18 cellular contexts compared by ENCODE assay signal in genomic region chr1:64518692-64519481, GRCh38.
"Had no signal": no experiment of that assay in that cellular context is flagged by ENCODE, and none has a peak within 500 bp of the region (broad histone marks: within the 10 kb centered on the region; RNA-seq: fewer than 3 reads in every experiment).

No MANE protein-coding gene starts in this region.

- H2AFZ ChIP-seq: hepatocyte had no signal

- H3K27me3 ChIP-seq: esophagus muscularis mucosa, hepatocyte, sigmoid colon, testis, upper lobe of right lung had no signal

- H3K9me3 ChIP-seq: esophagus muscularis mucosa, sigmoid colon, testis, upper lobe of right lung had no signal

- ATAC-seq: activated T-cell treated with anti-CD3 and anti-CD28 coated beads, Interleukin-2, amount 50 U/mL, for 72 hours; effector memory CD8-positive, alpha-beta T cell; naive thymus-derived CD4-positive, alpha-beta T cell had no signal

- H3K36me3 ChIP-seq: esophagus muscularis mucosa, sigmoid colon, upper lobe of right lung had no signal

- H3K27ac ChIP-seq: esophagus muscularis mucosa, hepatocyte, sigmoid colon, testis, upper lobe of right lung had no signal

- H3K4me3 ChIP-seq: esophagus muscularis mucosa, hepatocyte, sigmoid colon, testis, upper lobe of right lung had no signal

- DNase-seq: activated CD4-positive, alpha-beta memory T cell treated with anti-CD3 and anti-CD28 coated beads for 36 hours; activated CD4-positive, alpha-beta T cell treated with anti-CD3 and anti-CD28 coated beads for 48 hours; activated effector memory CD4-positive, alpha-beta T cell treated with Interleukin-2 at 50 U/mL for 16 hours; activated naive CD4-positive, alpha-beta T cell treated with anti-CD3 and anti-CD28 coated beads for 36 hours; activated naive CD8-positive, alpha-beta T cell treated with anti-CD3 and anti-CD28 coated beads, Interleukin-2, amount 10 ng/mL, durations not matched to agents 7 days and 5 days; activated T-cell treated with anti-CD3 and anti-CD28 coated beads, Interleukin-2, amount 50 U/mL, for 72 hours; amniotic stem cell; effector memory CD8-positive, alpha-beta T cell; glutamatergic neuron; naive thymus-derived CD4-positive, alpha-beta T cell; retina; sigmoid colon; stimulated activated CD4-positive, alpha-beta T cell treated with anti-CD3 and anti-CD28 coated beads, Interleukin-4, amount 100 ng/mL, for 1 hour; stimulated activated naive CD4-positive, alpha-beta T cell; testis; upper lobe of right lung had no signal
